Comparison of ENCODE assay signal across 8 cellular contexts in the genomic region with DNA sequence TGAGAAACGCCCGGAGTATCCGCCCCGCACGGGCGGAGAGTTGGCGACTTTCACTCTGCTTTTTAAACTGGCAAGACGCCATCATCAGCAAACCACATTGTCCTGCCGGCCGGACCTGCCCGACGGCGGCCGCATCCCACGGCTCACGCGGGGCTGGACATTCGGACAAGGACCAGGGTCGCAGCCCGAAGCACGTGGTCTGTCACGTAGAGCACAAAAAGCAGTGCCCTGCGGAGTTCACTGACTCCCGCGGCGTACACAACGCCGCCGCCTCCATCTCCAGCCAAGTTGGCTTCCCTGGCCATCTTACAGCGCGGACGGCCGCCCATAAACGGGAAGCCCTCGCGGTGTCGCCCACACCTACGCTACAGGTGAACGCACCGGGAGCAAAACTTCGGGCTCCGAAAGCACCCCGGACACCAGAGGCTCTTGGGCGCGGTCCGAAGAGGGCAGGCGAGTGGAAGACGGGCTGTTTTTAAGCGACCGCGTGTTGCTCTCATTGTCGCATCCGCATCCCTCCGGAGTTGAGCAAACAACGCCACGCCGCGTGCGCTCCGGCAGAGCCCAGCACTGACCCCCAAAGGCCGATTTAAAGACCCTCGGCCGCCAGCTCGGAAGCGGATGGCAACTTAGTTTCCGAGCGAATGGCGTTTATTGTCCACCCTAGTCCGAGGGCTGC. TPM values are rescaled to one million over a fixed set of nuclear protein-coding genes. Genes with fewer than 3 reads are reported as not detected.
DNase-seq lines count a peak whose midpoint lies in the region; ATAC-seq lines count a peak whose summit lies in the region.

No MANE protein-coding gene starts in this region.

- no peaks in the 10 kb centered on the region for H3K4me1 ChIP-seq in NT2/D1 (ENCODE audit: insufficient read depth, insufficient read length)

- H3K36me3 ChIP-seq in NT2/D1 (ENCODE audit: insufficient read depth, insufficient read length, low read length): peaks cover 5% of the 10 kb centered on the region

- peak; percentile 69 for DNase-seq in ELR (ENCODE audit: low read depth)
- DNase-seq in NT2/D1 (ENCODE audit: low read depth, low spot score): peak; percentile 55
- peak; percentile 69 to 71 for DNase-seq in activated T-cell treated with anti-CD3 and anti-CD28 coated beads, Interleukin-2, amount 50 U/mL, for 48 hours
- DNase-seq in fibroblast of gingiva (ENCODE audit: low read depth): peak; percentile 44
- DNase-seq in natural killer cell treated with Interleukin-12 subunit alpha and Interleukin-12 subunit beta and Interleukin-15 and Interleukin-18, amount 100 ng/mL, for 72 hours (ENCODE audit: low spot score): peak; percentile 65
- peak; percentile 51 for DNase-seq in stimulated activated naive CD8-positive, alpha-beta T cell treated with anti-CD3 and anti-CD28 coated beads, Interleukin-15, Interleukin-2, amounts not matched to agents 100 U/mL and 50 U/mL, for 24 hours

- H3K4me3 Mint-ChIP-seq in natural killer cell treated with Interleukin-12 subunit alpha and Interleukin-12 subunit beta and Interleukin-15 and Interleukin-18, amount 100 ng/mL, for 72 hours: peak overlapping the region; percentile 83

- peaks cover 32 to 37% of the 10 kb centered on the region in 2 donors for H3K4me1 Mint-ChIP-seq in natural killer cell treated with Interleukin-12 subunit alpha and Interleukin-12 subunit beta and Interleukin-15 and Interleukin-18, amount 100 ng/mL, for 72 hours (ENCODE audit: low read depth in 2 of 2)

- H3K27me3 Mint-ChIP-seq in natural killer cell treated with Interleukin-12 subunit alpha and Interleukin-12 subunit beta and Interleukin-15 and Interleukin-18, amount 100 ng/mL, for 72 hours: no peaks in the 10 kb centered on the region

- peak overlapping the region; percentile 98 for H3K4me3 ChIP-seq in NT2/D1 (ENCODE audit: insufficient read length, low read depth)

- peak overlapping the region; percentile 85 to 95 for H3K27ac Mint-ChIP-seq in natural killer cell treated with Interleukin-12 subunit alpha and Interleukin-12 subunit beta and Interleukin-15 and Interleukin-18, amount 100 ng/mL, for 72 hours

- no peaks in the 10 kb centered on the region for H3K27me3 ChIP-seq in NT2/D1 (ENCODE audit: insufficient read depth, insufficient read length)

- no peaks in the 10 kb centered on the region for H3K36me3 Mint-ChIP-seq in natural killer cell treated with Interleukin-12 subunit alpha and Interleukin-12 subunit beta and Interleukin-15 and Interleukin-18, amount 100 ng/mL, for 72 hours

- no peaks in the 10 kb centered on the region for H3K9me3 ChIP-seq in NT2/D1 (ENCODE audit: insufficient read depth, low read length)

- H3K9me3 Mint-ChIP-seq in natural killer cell treated with Interleukin-12 subunit alpha and Interleukin-12 subunit beta and Interleukin-15 and Interleukin-18, amount 100 ng/mL, for 72 hours: no peaks in the 10 kb centered on the region

- peak; percentile 2 for ATAC-seq in HG02870 (IDR thresholded peaks at IDR 0.05; ENCODE audit: unreplicated experiment)
- peak; percentile 5 to 35 for ATAC-seq in natural killer cell treated with Interleukin-12 subunit alpha and Interleukin-12 subunit beta and Interleukin-15 and Interleukin-18, amount 100 ng/mL, for 72 hours
- no peak for ATAC-seq in stimulated activated naive CD8-positive, alpha-beta T cell treated with anti-CD3 and anti-CD28 coated beads, Interleukin-15, Interleukin-2, amounts not matched to agents 100 U/mL and 50 U/mL, for 24 hours
- ATAC-seq in GM18517 (IDR thresholded peaks at IDR 0.05; ENCODE audit: unreplicated experiment): no peak

- H3K9ac ChIP-seq in NT2/D1 (ENCODE audit: insufficient read length, low read depth): peak overlapping the region; percentile 99

RNA-seq across cellular contexts. Expression of gene SINHCAF, which starts 1.0 kb away (rescaled TPM):
- total RNA-seq in natural killer cell treated with Interleukin-12 subunit alpha and Interleukin-12 subunit beta and Interleukin-15 and Interleukin-18, amount 100 ng/mL, for 72 hours: 100 to 1,000 TPM in 1 of 2 donors, 10 to 100 TPM in 1; 91.5 to 111 TPM

Comparison
In these comparisons a context has a peak if more than half of its experiments do, and no peak if none do; other contexts are left out.
1. ATAC-seq: peak in HG02870 (single experiment) and natural killer cell treated with Interleukin-12 subunit alpha and Interleukin-12 subunit beta and Interleukin-15 and Interleukin-18, amount 100 ng/mL, for 72 hours (2 of 2); none in stimulated activated naive CD8-positive, alpha-beta T cell treated with anti-CD3 and anti-CD28 coated beads, Interleukin-15, Interleukin-2, amounts not matched to agents 100 U/mL and 50 U/mL, for 24 hours (single experiment) and GM18517 (single experiment).
2. Peak in every context shown above with its lines, with median percentiles within 50 percentile points of each other: DNase-seq.